Comparison of ENCODE assay signal across 11 cellular contexts in the genomic region with DNA sequence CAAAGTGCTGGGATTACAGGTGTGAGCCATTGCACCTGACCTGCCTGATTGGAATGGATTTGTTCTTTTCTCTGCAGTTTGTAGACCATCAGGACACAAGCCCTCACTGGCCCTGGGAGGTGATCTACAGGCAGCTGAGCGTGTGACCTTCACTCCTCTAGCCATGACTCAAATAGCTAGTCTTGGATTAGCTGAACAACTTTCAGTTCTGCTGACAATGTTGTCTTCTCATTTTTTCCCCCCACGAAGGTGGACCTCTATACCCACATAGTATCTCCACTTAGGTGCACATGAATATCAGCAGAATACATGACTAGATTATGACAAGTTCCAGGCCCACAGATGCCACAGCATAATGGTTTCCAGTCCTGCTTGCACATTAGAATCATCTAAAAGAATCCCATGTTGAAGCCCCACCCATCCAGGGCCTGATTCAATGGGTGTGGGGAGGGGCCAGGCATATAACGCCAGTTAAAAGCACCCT. TPM values are rescaled to one million over a fixed set of nuclear protein-coding genes. Genes with fewer than 3 reads are reported as not detected.
DNase-seq lines count a peak whose midpoint lies in the region; ATAC-seq and TF ChIP-seq lines count a peak whose summit lies in the region.
"Had no signal": no experiment of that assay in that cellular context is flagged by ENCODE, and none has a peak within 500 bp of the region (broad histone marks: within the 10 kb centered on the region; RNA-seq: fewer than 3 reads in every experiment).

No MANE protein-coding gene starts in this region.

- no peaks in the 10 kb centered on the region for H3K27me3 Mint-ChIP-seq in activated CD4-positive, alpha-beta T cell treated with anti-CD3 and anti-CD28 coated beads, Interleukin-2, amount 10 ng/mL, durations not matched to agents 24 days and 14 days

- no peak overlapping the region for H3K27ac ChIP-seq in stomach
- H3K27ac ChIP-seq: ascending aorta, SJCRH30, skin epidermis had no signal

- peak overlapping the region; percentile 39 for H3K4me3 Mint-ChIP-seq in activated CD4-positive, alpha-beta T cell treated with anti-CD3 and anti-CD28 coated beads, Interleukin-2, amount 10 ng/mL, durations not matched to agents 24 days and 14 days

- H3K36me3 Mint-ChIP-seq in activated CD4-positive, alpha-beta T cell treated with anti-CD3 and anti-CD28 coated beads, Interleukin-2, amount 10 ng/mL, durations not matched to agents 24 days and 14 days (ENCODE audit: low read depth): peaks cover 17% of the 10 kb centered on the region

- H3K27me3 ChIP-seq in stomach: no peaks in the 10 kb centered on the region
- H3K27me3 ChIP-seq: ascending aorta, SJCRH30 had no signal

- TF ChIP-seq EP300 in stomach (IDR thresholded peaks at IDR 0.05): no peak

- ATAC-seq in GM18858 (IDR thresholded peaks at IDR 0.05; ENCODE audit: unreplicated experiment): peak; percentile 93
- peak; percentile 80 for ATAC-seq in HG02623 (IDR thresholded peaks at IDR 0.05; ENCODE audit: unreplicated experiment)

- 79 to 89% (median 81%) methylated on average over 3 of the region's 3 CpGs for WGBS in stomach, 5 donors

- TF ChIP-seq POLR2A in stomach (IDR thresholded peaks at IDR 0.05): no peak

- peak; percentile 58 for DNase-seq in activated CD4-positive, alpha-beta T cell treated with anti-CD3 and anti-CD28 coated beads, Interleukin-2, amount 10 ng/mL, durations not matched to agents 24 days and 14 days
- DNase-seq in stimulated activated CD4-positive, alpha-beta T cell treated with anti-CD3 and anti-CD28 coated beads, Interleukin-2, amount 100 ng/mL, for 48 hours: peak; percentile 49 to 51
- DNase-seq in NCI-H2029 (lab: John Stamatoyannopoulos, UW) (no peak), SKM-1 (lab: John Stamatoyannopoulos, UW; ENCODE audit: unreplicated experiment) (no peak), stomach (no peak), 8988T (no peak)
- DNase-seq: SJCRH30 had no signal

- H3K4me1 ChIP-seq in stomach: peaks cover 0 to 21% (median 0%) of the 10 kb centered on the region in 4 donors
- H3K4me1 ChIP-seq: ascending aorta had no signal

- H3K9me3 Mint-ChIP-seq in activated CD4-positive, alpha-beta T cell treated with anti-CD3 and anti-CD28 coated beads, Interleukin-2, amount 10 ng/mL, durations not matched to agents 24 days and 14 days: no peaks in the 10 kb centered on the region

- H3K4me3 ChIP-seq in stomach: no peak overlapping the region
- H3K4me3 ChIP-seq: ascending aorta, SJCRH30, skin epidermis had no signal

- TF ChIP-seq CTCF in stomach (IDR thresholded peaks at IDR 0.05): no peak

- peak overlapping the region; percentile 86 for H3K27ac Mint-ChIP-seq in activated CD4-positive, alpha-beta T cell treated with anti-CD3 and anti-CD28 coated beads, Interleukin-2, amount 10 ng/mL, durations not matched to agents 24 days and 14 days

- no peaks in the 10 kb centered on the region for H3K9me3 ChIP-seq in stomach
- H3K9me3 ChIP-seq: ascending aorta, SJCRH30 had no signal

- H3K4me1 Mint-ChIP-seq in activated CD4-positive, alpha-beta T cell treated with anti-CD3 and anti-CD28 coated beads, Interleukin-2, amount 10 ng/mL, durations not matched to agents 24 days and 14 days: peaks cover 60% of the 10 kb centered on the region

- intact Hi-C loops in activated CD4-positive, alpha-beta T cell treated with anti-CD3 and anti-CD28 coated beads, Interleukin-2, amount 10 ng/mL, durations not matched to agents 24 days and 14 days (cut with micrococcal nuclease): loop anchor here (1.0 to 10.0 kb wide), 5 partner anchors 17 to 218 kb away; no protein-coding TSS in a partner anchor
- intact Hi-C loops in stomach (cut with DNase I; ENCODE audit: low total_unique reads): no loop called here

- no peaks in the 10 kb centered on the region for H3K36me3 ChIP-seq in stomach
- H3K36me3 ChIP-seq: ascending aorta had no signal

RNA-seq across cellular contexts. Expression of a gene that starts 36.8 kb away (rescaled TPM):
- total RNA-seq in activated CD4-positive, alpha-beta T cell treated with anti-CD3 and anti-CD28 coated beads, Interleukin-2, amount 10 ng/mL, durations not matched to agents 24 days and 14 days: 19.6 and 20.8 TPM in 2 replicates
- 1 to 10 TPM in 3 of 5 donors, not detected in 2; 1.7 to 3.6 (median 2.6) TPM for total RNA-seq in stomach
- 1 to 10 TPM in 2 of 3 donors, under 1 TPM in 1; 0.81 to 1.5 (median 1.2) TPM for polyA plus RNA-seq in stomach

Comparison
In these comparisons a context has a peak if more than half of its experiments do, and no peak if none do; other contexts are left out.
1. DNase-seq: peak in activated CD4-positive, alpha-beta T cell treated with anti-CD3 and anti-CD28 coated beads, Interleukin-2, amount 10 ng/mL, durations not matched to agents 24 days and 14 days (single experiment) and stimulated activated CD4-positive, alpha-beta T cell treated with anti-CD3 and anti-CD28 coated beads, Interleukin-2, amount 100 ng/mL, for 48 hours (2 of 2); none in NCI-H2029 (single experiment), SKM-1 (single experiment), stomach (single experiment) and 8988T (single experiment).